In the genomic region with DNA sequence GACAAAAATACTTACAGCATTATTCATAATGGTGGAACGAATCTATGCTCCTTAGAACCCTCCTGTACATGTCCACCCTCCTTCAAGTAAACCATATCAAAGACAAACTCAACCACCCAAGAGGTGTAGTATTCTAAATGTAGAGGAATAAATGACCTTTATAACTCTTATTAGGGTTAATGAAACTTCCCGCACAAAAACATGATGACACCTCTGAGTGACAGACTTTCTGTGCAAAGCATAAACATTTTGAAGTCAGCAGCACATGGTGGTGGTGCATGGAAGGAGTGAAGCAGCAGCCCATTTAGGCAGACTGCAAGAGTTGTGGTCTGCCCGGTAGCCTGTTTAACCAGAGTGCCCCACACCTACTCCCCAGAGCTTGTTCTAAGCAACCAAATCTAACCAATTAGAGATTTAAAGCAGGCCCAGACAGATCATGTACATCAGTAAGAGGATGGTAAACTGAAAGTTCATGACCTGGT, we compare ENCODE assay signal across 7 cellular contexts. TPM values are rescaled to one million over a fixed set of nuclear protein-coding genes. Genes with fewer than 3 reads are reported as not detected.
A peak's percentile ranks its signal among the peaks of the same experiment; 100 is the strongest.
DNase-seq lines count a peak whose midpoint lies in the region; ATAC-seq and TF ChIP-seq lines count a peak whose summit lies in the region.

No MANE protein-coding gene starts in this region.

- peak overlapping the region; percentile 94 for H3K27ac Mint-ChIP-seq in T-helper 1 cell treated with Interleukin-12 subunit alpha and Interleukin-12 subunit beta and Interleukin-4 antibody, amounts not matched to agents 30 μg/mL and 1 μg/mL, for 36 hours
- H3K27ac Mint-ChIP-seq in stimulated activated memory B cell treated with anti-CD40 and anti-IgM and Interleukin-4, amounts not matched to agents 10 μg/mL and 1 μg/mL and 100 μg/mL, for 72 hours = peak overlapping the region; percentile 96

- peaks cover 7% of the 10 kb centered on the region for H3K27me3 Mint-ChIP-seq in T-helper 1 cell treated with Interleukin-12 subunit alpha and Interleukin-12 subunit beta and Interleukin-4 antibody, amounts not matched to agents 30 μg/mL and 1 μg/mL, for 36 hours (ENCODE audit: low read depth)
- H3K27me3 Mint-ChIP-seq in stimulated activated memory B cell treated with anti-CD40 and anti-IgM and Interleukin-4, amounts not matched to agents 10 μg/mL and 1 μg/mL and 100 μg/mL, for 72 hours = no peaks in the 10 kb centered on the region

- H3K4me1 ChIP-seq in HAP-1 = peaks cover 10% of the 10 kb centered on the region

- DNase-seq in HAP-1 (ENCODE audit: low spot score in 2 of 2) = no peak
- DNase-seq in fibroblast of the aortic adventitia (ENCODE audit: low read depth) = no peak
- no peak for DNase-seq in D341Med (ENCODE audit: low spot score)

- no peaks in the 10 kb centered on the region for H3K27me3 ChIP-seq in HAP-1 (ENCODE audit: low read depth)

- peaks cover 14% of the 10 kb centered on the region for H3K36me3 Mint-ChIP-seq in T-helper 1 cell treated with Interleukin-12 subunit alpha and Interleukin-12 subunit beta and Interleukin-4 antibody, amounts not matched to agents 30 μg/mL and 1 μg/mL, for 36 hours (ENCODE audit: low read depth)
- H3K36me3 Mint-ChIP-seq in stimulated activated memory B cell treated with anti-CD40 and anti-IgM and Interleukin-4, amounts not matched to agents 10 μg/mL and 1 μg/mL and 100 μg/mL, for 72 hours = peaks cover 6% of the 10 kb centered on the region

- H3K4me3 Mint-ChIP-seq in T-helper 1 cell treated with Interleukin-12 subunit alpha and Interleukin-12 subunit beta and Interleukin-4 antibody, amounts not matched to agents 30 μg/mL and 1 μg/mL, for 36 hours = peak overlapping the region; percentile 94
- peak overlapping the region; percentile 85 for H3K4me3 Mint-ChIP-seq in stimulated activated memory B cell treated with anti-CD40 and anti-IgM and Interleukin-4, amounts not matched to agents 10 μg/mL and 1 μg/mL and 100 μg/mL, for 72 hours

- H3K4me1 Mint-ChIP-seq in T-helper 1 cell treated with Interleukin-12 subunit alpha and Interleukin-12 subunit beta and Interleukin-4 antibody, amounts not matched to agents 30 μg/mL and 1 μg/mL, for 36 hours (ENCODE audit: low read depth) = peaks cover 23% of the 10 kb centered on the region
- peaks cover 24% of the 10 kb centered on the region for H3K4me1 Mint-ChIP-seq in stimulated activated memory B cell treated with anti-CD40 and anti-IgM and Interleukin-4, amounts not matched to agents 10 μg/mL and 1 μg/mL and 100 μg/mL, for 72 hours

- H3K4me3 ChIP-seq in HAP-1 = peak overlapping the region; percentile 75
- peak overlapping the region; percentile 63 for H3K4me3 ChIP-seq in fibroblast of the aortic adventitia (ENCODE audit: low read depth, low read length)

- TF ChIP-seq CTCF in fibroblast of the aortic adventitia (IDR thresholded peaks at IDR 0.05; ENCODE audit: insufficient read depth, low read length) = no peak

- no peaks in the 10 kb centered on the region for H3K9me3 Mint-ChIP-seq in T-helper 1 cell treated with Interleukin-12 subunit alpha and Interleukin-12 subunit beta and Interleukin-4 antibody, amounts not matched to agents 30 μg/mL and 1 μg/mL, for 36 hours
- H3K9me3 Mint-ChIP-seq in stimulated activated memory B cell treated with anti-CD40 and anti-IgM and Interleukin-4, amounts not matched to agents 10 μg/mL and 1 μg/mL and 100 μg/mL, for 72 hours = no peaks in the 10 kb centered on the region

- ATAC-seq in stimulated activated memory B cell treated with anti-CD40 and anti-IgM and Interleukin-4, amounts not matched to agents 10 μg/mL and 1 μg/mL and 100 μg/mL, for 72 hours = no peak
- ATAC-seq in GM18870 (IDR thresholded peaks at IDR 0.05; ENCODE audit: unreplicated experiment) = no peak
- ATAC-seq in GM19324 (IDR thresholded peaks at IDR 0.05; ENCODE audit: low FRiP score, unreplicated experiment) = no peak

- H3K9me3 ChIP-seq in HAP-1 = no peaks in the 10 kb centered on the region

- in situ Hi-C loops in HAP-1 (cut with MboI; ENCODE audit: low sequenced_read_pairs) = no loop called here

- H3K36me3 ChIP-seq in HAP-1 (replicated peaks) = 0 out of 2 replicates have a peak, but pooled peaks cover 3% of the 10 kb centered on the region

RNA-seq across cellular contexts. Expression of a gene that starts 0.6 kb away (rescaled TPM):
- total RNA-seq in fibroblast of the aortic adventitia (ENCODE audit: low replicate concordance) = 29.7 and 32.8 TPM in 2 replicates

RNA-seq across cellular contexts. Expression of a gene that starts 25.5 kb away (rescaled TPM):
- total RNA-seq in fibroblast of the aortic adventitia (ENCODE audit: low replicate concordance) = 0.63 and 1.1 TPM in 2 replicates

RNA-seq across cellular contexts. Expression of a gene that starts 38.8 kb away (rescaled TPM):
- total RNA-seq in fibroblast of the aortic adventitia (ENCODE audit: low replicate concordance) = 50.5 and 93.8 TPM in 2 replicates

RNA-seq across cellular contexts. Expression of a gene that starts 45.2 kb away (rescaled TPM):
- not detected in 2 replicates for total RNA-seq in fibroblast of the aortic adventitia (ENCODE audit: low replicate concordance)

RNA-seq across cellular contexts. Expression of a gene that starts 52.1 kb away (rescaled TPM):
- 33.8 and 43.8 TPM in 2 replicates for total RNA-seq in fibroblast of the aortic adventitia (ENCODE audit: low replicate concordance)
